Comparison of ENCODE assay signal across 8 cellular contexts in the genomic region with DNA sequence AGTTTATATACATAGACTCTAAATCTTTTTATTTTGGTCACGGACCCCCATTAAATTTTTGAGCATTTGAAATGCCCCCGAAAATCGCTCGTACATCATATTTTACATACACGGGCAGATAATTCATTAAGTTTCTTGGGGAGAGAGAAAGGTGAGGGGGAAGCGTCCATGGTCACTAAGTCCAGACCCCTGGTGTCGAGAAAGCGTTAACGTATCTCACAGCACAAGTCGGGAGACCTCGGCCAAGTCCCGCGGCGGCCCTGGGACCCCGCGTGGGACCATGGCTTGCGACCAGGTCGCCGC. TPM values are rescaled to one million over a fixed set of nuclear protein-coding genes. Genes with fewer than 3 reads are reported as not detected.
DNase-seq lines count a peak whose midpoint lies in the region; ATAC-seq, FAIRE-seq and TF ChIP-seq lines count a peak whose summit lies in the region.

No MANE protein-coding gene starts in this region.

- peaks cover 5% of the 10 kb centered on the region for H3K36me3 Mint-ChIP-seq in endothelial cell (ENCODE audit: low read depth, unreplicated experiment)

- H3K27me3 ChIP-seq in DND-41 (ENCODE audit: insufficient read depth, low read length, poor library complexity) (no peaks in the 10 kb centered on the region), pancreas (no peaks in the 10 kb centered on the region)

- no peak for TF ChIP-seq CTCF in DND-41 (IDR thresholded peaks at IDR 0.05; ENCODE audit: borderline replicate concordance, extremely low read depth, low read length, poor library complexity, severe bottlenecking)
- 0 out of 2 replicates have a peak, but pooled peaks have one; percentile 24 for TF ChIP-seq CTCF in OCI-LY7 (conservative IDR thresholded peaks at IDR 0.05; ENCODE audit: low read length)
- TF ChIP-seq CTCF in endothelial cell (IDR thresholded peaks at IDR 0.05; ENCODE audit: unreplicated experiment): no peak
- no peak for TF ChIP-seq CTCF in pancreas (IDR thresholded peaks at IDR 0.05)

- H2AFZ ChIP-seq in DND-41 (ENCODE audit: low read depth, low read length) (peak overlapping the region; percentile 92), OCI-LY7 (ENCODE audit: low read length) (peak overlapping the region; percentile 75; the same call in 1 of the 2 replicates)

- H3K27ac Mint-ChIP-seq in endothelial cell (ENCODE audit: unreplicated experiment): peak overlapping the region; percentile 97

- H3K79me2 ChIP-seq in DND-41 (ENCODE audit: insufficient read depth, low read length): peaks cover 58% of the 10 kb centered on the region
- H3K79me2 ChIP-seq in OCI-LY7 (ENCODE audit: insufficient read depth, low read depth, low read length): peaks cover 52% of the 10 kb centered on the region

- H3K4me1 ChIP-seq in DND-41 (ENCODE audit: insufficient read depth, low read length) (peaks cover 46% of the 10 kb centered on the region), OCI-LY7 (ENCODE audit: insufficient read depth, low read length, poor library complexity, severe bottlenecking) (peaks cover 23% of the 10 kb centered on the region), pancreas (peaks cover 6 to 32% (median 12%) of the 10 kb centered on the region in 3 donors)

- H3K9me3 ChIP-seq in DND-41 (ENCODE audit: insufficient read depth, low read length, severe bottlenecking) (no peaks in the 10 kb centered on the region), OCI-LY7 (ENCODE audit: low read length) (no peaks in the 10 kb centered on the region), pancreas (no peaks in the 10 kb centered on the region)

- POLR2A ChIA-PET in OCI-LY7 (lab: Charles Lee): interaction anchor here (0.7 to 1.1 kb wide), 3 partner anchors 25 to 47 kb away, joined by 3 to 4 read pairs (median 3); a partner anchor contains a TSS

- CTCF ChIA-PET in OCI-LY7 (lab: Charles Lee; ENCODE audit: unreplicated experiment): no interaction called here

- peak overlapping the region; percentile 87 to 91 for H3K4me3 ChIP-seq in DND-41 (ENCODE audit: low read depth in 1 of 2, low read length in 2 of 2)
- peak overlapping the region; percentile 86 for H3K4me3 ChIP-seq in OCI-LY7 (ENCODE audit: low read depth, low read length, poor library complexity, severe bottlenecking)
- H3K4me3 ChIP-seq in pancreas: peak overlapping the region; percentile 86 to 97 (median 94)

- H4K20me1 ChIP-seq in DND-41 (ENCODE audit: insufficient read depth, low read length) (peaks cover 19% of the 10 kb centered on the region; the same call in 1 of the 2 replicates), OCI-LY7 (ENCODE audit: insufficient read depth, low read length) (peaks cover 11% of the 10 kb centered on the region; the same call in 1 of the 2 replicates)

- H3K9ac ChIP-seq in DND-41 (ENCODE audit: low read depth, low read length): peak overlapping the region; percentile 86

- H3K9me3 Mint-ChIP-seq in endothelial cell (ENCODE audit: unreplicated experiment): no peaks in the 10 kb centered on the region

- intact Hi-C loops in OCI-LY7 (cut with micrococcal nuclease; ENCODE audit: unreplicated experiment) (loop anchor here (2.0 to 5.0 kb wide), 4 partner anchors 385 to 850 kb away; a partner anchor contains a TSS), pancreas (cut with DNase I) (no loop called here), posterior cingulate gyrus (cut with DNase I) (loop anchor here (2.0 to 10.0 kb wide), 3 partner anchors 46 to 436 kb away; a partner anchor contains a TSS)

- DNase-seq in DND-41 (no peak), OCI-LY7 (ENCODE audit: low spot score) (no peak), endothelial cell (ENCODE audit: low spot score) (no peak), pancreas (no peak), posterior cingulate gyrus (no peak)

- no TSS peak for BruUV-seq in OCI-LY7 (replicated peaks; lab: Mats Ljungman, UMichigan)

- peaks cover 27% of the 10 kb centered on the region for H3K4me1 Mint-ChIP-seq in endothelial cell (ENCODE audit: unreplicated experiment)

- H3K4me3 Mint-ChIP-seq in endothelial cell (ENCODE audit: unreplicated experiment): peak overlapping the region; percentile 99

- ATAC-seq in DND-41 (ENCODE audit: insufficient read depth, low read depth): no peak
- ATAC-seq in pancreas: no peak
- no peak for ATAC-seq in GM18867 (IDR thresholded peaks at IDR 0.05; ENCODE audit: unreplicated experiment)
- no peak for ATAC-seq in HG03139 (IDR thresholded peaks at IDR 0.05; ENCODE audit: unreplicated experiment)
- no peak for ATAC-seq in HG03196 (IDR thresholded peaks at IDR 0.05; ENCODE audit: unreplicated experiment)

- H3K4me2 ChIP-seq in DND-41 (ENCODE audit: insufficient read depth, low read length) (peak overlapping the region; percentile 72), OCI-LY7 (ENCODE audit: low read length) (peak overlapping the region; percentile 89)

- H3K9me2 ChIP-seq in OCI-LY7 (ENCODE audit: insufficient read depth, low read length): no peaks in the 10 kb centered on the region

- no peak for FAIRE-seq in pancreas (lab: Jason Lieb, UNC)

- peaks cover 12% of the 10 kb centered on the region for H3K27me3 Mint-ChIP-seq in endothelial cell (ENCODE audit: unreplicated experiment)

- H3K27ac ChIP-seq in DND-41 (ENCODE audit: low read length) (peak overlapping the region; percentile 89), OCI-LY7 (ENCODE audit: low read depth, low read length, poor library complexity, severe bottlenecking) (peak overlapping the region; percentile 91), pancreas (peak overlapping the region; percentile 95 to 99 (median 98))

- H3K36me3 ChIP-seq in DND-41 (ENCODE audit: insufficient read depth, low read length): no peaks in the 10 kb centered on the region; the same call in 1 of the 2 replicates
- H3K36me3 ChIP-seq in OCI-LY7 (ENCODE audit: insufficient read depth, low read length): peaks cover 22% of the 10 kb centered on the region
- no peaks in the 10 kb centered on the region for H3K36me3 ChIP-seq in pancreas

- WGBS in pancreas, 2 donors: 0% methylated on average over 19 of the region's 19 CpGs

RNA-seq across cellular contexts. Expression of a gene that starts 0.8 kb away (rescaled TPM):
- total RNA-seq in OCI-LY7 (2014; rRNA removed; shearing (Covaris generic)): 33.2 and 38.1 TPM in 2 replicates
- total RNA-seq in OCI-LY7 (2022) (98.2 and 129 TPM in 2 replicates), endothelial cell (ENCODE audit: unreplicated experiment) (94.0 TPM), pancreas (10 to 100 TPM; 23.7 to 51.5 (median 39.4) TPM)
- 1 to 10 TPM; 4.4 to 8.6 TPM for polyA plus RNA-seq in pancreas

RNA-seq across cellular contexts. Expression of a gene that starts 47.3 kb away (rescaled TPM):
- total RNA-seq in OCI-LY7 (2014; rRNA removed; shearing (Covaris generic)): 10.0 and 12.7 TPM in 2 replicates
- total RNA-seq in OCI-LY7 (2022) (16.6 and 17.1 TPM in 2 replicates), endothelial cell (ENCODE audit: unreplicated experiment) (7.9 TPM), pancreas (10 to 100 TPM; 11.3 to 20.4 (median 15.4) TPM)
- 10 to 100 TPM in 1 of 2 donors, 1 to 10 TPM in 1; 9.4 to 11.9 TPM for polyA plus RNA-seq in pancreas

Comparison
In these comparisons a context has a peak if more than half of its experiments do, and no peak if none do; other contexts are left out.
1. intact Hi-C loops: an anchor here in OCI-LY7 (2.0 to 5.0 kb wide) and posterior cingulate gyrus (2.0 to 10.0 kb wide); none called in pancreas.